In the genomic region with DNA sequence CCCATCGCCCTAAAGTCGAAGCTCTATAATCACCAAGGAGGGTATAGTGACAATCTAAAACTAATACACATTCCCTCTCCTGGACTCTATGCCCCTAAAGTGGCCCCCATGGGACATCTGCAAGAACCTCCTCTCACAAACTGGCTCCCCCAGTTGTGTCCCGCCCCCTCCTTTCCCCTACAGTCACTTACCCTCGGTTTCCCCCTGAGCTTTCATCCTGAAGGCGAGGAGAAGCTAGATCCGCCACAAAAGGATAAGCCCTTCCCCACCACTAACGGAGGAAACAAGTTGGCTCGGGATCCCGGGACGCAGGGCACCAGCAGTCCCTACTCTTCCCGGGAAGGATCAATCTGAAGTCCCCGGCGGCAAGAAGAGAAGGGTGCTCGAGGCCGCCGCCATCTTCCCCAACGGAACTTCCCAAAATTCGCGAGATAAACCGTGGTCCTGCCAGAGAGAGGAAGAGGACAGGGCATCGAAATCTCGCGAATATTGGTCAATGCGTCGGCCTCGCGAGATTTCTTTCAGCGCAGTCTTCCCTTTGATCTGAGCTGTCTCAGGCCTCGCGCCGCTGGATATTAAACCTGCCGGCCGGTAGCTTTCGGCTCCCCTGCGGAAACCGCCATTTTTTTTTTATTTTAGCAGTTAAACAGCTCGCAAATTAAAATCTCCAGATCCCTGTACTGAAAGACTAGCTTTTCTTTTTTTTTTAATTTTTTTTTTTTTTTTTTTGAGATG, we compare ENCODE assay signal across 8 cellular contexts. TPM values are rescaled to one million over a fixed set of nuclear protein-coding genes. Genes with fewer than 3 reads are reported as not detected.
DNase-seq lines count a peak whose midpoint lies in the region; ATAC-seq and TF ChIP-seq lines count a peak whose summit lies in the region.

Gene MED1, minus strand, starts transcription at position 417 of the 735 bp plus-strand sequence. Its CDS starts 201 bp downstream, at position 216.

- DNase-seq in DMS153 treated with DMSO at 0.1 percent for 48 hours (lab: John Stamatoyannopoulos, UW; ENCODE audit: unreplicated experiment) = peak; percentile 97
- DNase-seq in KG1 (lab: John Stamatoyannopoulos, UW) = peak; percentile 93
- DNase-seq in Panc1 (ENCODE audit: low read depth, low spot score) = peak; percentile 88
- DNase-seq in activated T-cell treated with anti-CD3 and anti-CD28 coated beads, Interleukin-2, amount 50 U/mL, for 4 hours = peak; percentile 88
- peak; percentile 74 for DNase-seq in stimulated activated CD8-positive, alpha-beta memory T cell treated with anti-CD3 and anti-CD28 coated beads, Interleukin-7, amount 100 ng/mL, for 24 hours (ENCODE audit: low read depth)

- POLR2A ChIA-PET in Panc1 (lab: Charles Lee) = interaction anchor here (0.6 to 1.6 kb wide), 5 partner anchors 10 to 478 kb away, joined by 3 to 29 read pairs (median 7); partner anchors contain the start of gene CDK12

- intact Hi-C loops in Panc1 (cut with micrococcal nuclease; ENCODE audit: unreplicated experiment) = no loop called here

- BruUV-seq in Panc1 (replicated peaks; lab: Mats Ljungman, UMichigan) = no TSS peak

- H3K4me3 ChIP-seq in Panc1 (ENCODE audit: low read depth in 2 of 2, low read length in 2 of 2) (peak within 1 kb of the TSS; percentile 96 to 97), esophagus (ENCODE audit: low read depth in 1 of 2, low read length in 2 of 2) (peak within 1 kb of the TSS; percentile 74 to 100), muscle layer of colon (ENCODE audit: low read depth in 1 of 2, low read length in 2 of 2) (peak within 1 kb of the TSS; percentile 74 to 93)

- H3K27me3 ChIP-seq in Panc1 (ENCODE audit: control insufficient read depth, insufficient read depth, low read length) (no peaks in the 10 kb centered on the region), esophagus (ENCODE audit: control insufficient read depth in 1 of 2, insufficient read depth in 2 of 2, low read length in 2 of 2) (no peaks in the 10 kb centered on the region), muscle layer of colon (ENCODE audit: control insufficient read depth in 1 of 2, insufficient read depth in 2 of 2, low read length in 2 of 2) (no peaks in the 10 kb centered on the region)

- TF ChIP-seq CTCF in Panc1 (IDR thresholded peaks at IDR 0.05) = no peak

- peak; percentile 89 for ATAC-seq in GM21723 (IDR thresholded peaks at IDR 0.05; ENCODE audit: unreplicated experiment)
- peak; percentile 100 for ATAC-seq in Panc1
- ATAC-seq in activated T-cell treated with anti-CD3 and anti-CD28 coated beads, Interleukin-2, amount 50 U/mL, for 4 hours = peak; percentile 98 to 99

- H3K36me3 Mint-ChIP-seq in activated T-cell treated with anti-CD3 and anti-CD28 coated beads, Interleukin-2, amount 50 U/mL, for 4 hours (ENCODE audit: insufficient read depth) = peaks cover 15% of the 10 kb centered on the region

- H3K36me3 ChIP-seq in Panc1 (ENCODE audit: control insufficient read depth, insufficient read depth, low read length) = peaks cover 8% of the 10 kb centered on the region
- no peaks in the 10 kb centered on the region for H3K36me3 ChIP-seq in esophagus (ENCODE audit: control insufficient read depth in 2 of 2, insufficient read depth in 2 of 2, low read length in 1 of 2)
- no peaks in the 10 kb centered on the region for H3K36me3 ChIP-seq in muscle layer of colon (ENCODE audit: insufficient read depth, low read length)

- H3K9ac ChIP-seq in muscle layer of colon (ENCODE audit: low read length) = peak within 1 kb of the TSS; percentile 80

- in situ Hi-C loops in Panc1 (cut with HindIII; ENCODE audit: low pct_unique_long_range_greater_than_20kb, low sequenced_read_pairs) = no loop called here

- peak within 1 kb of the TSS; percentile 97 for H3K27ac ChIP-seq in Panc1 (ENCODE audit: low read length)
- peak within 1 kb of the TSS; percentile 80 to 94 for H3K27ac ChIP-seq in esophagus (ENCODE audit: low read depth in 2 of 2, low read length in 1 of 2)
- H3K27ac ChIP-seq in muscle layer of colon (ENCODE audit: low read depth, low read length) = peak within 1 kb of the TSS; percentile 93

- WGBS in esophagus, 2 donors = 0 to 1% methylated on average over 37 of the region's 37 CpGs

- H3K9me3 ChIP-seq in Panc1 (ENCODE audit: control insufficient read depth, insufficient read depth, low read depth, low read length) = no peaks in the 10 kb centered on the region
- H3K9me3 ChIP-seq in esophagus (ENCODE audit: control insufficient read depth in 2 of 2, insufficient read depth in 1 of 2, low read depth in 1 of 2, low read length in 1 of 2) = no peaks in the 10 kb centered on the region
- no peaks in the 10 kb centered on the region for H3K9me3 ChIP-seq in muscle layer of colon (ENCODE audit: low read length)

- CTCF ChIA-PET in Panc1 (lab: Charles Lee) = interaction anchor here (0.6 to 0.9 kb wide), 4 partner anchors 10 to 244 kb away, joined by 3 to 4 read pairs (median 4); partner anchors contain the start of gene CDK12

- peaks cover 25% of the 10 kb centered on the region for H3K4me1 Mint-ChIP-seq in activated T-cell treated with anti-CD3 and anti-CD28 coated beads, Interleukin-2, amount 50 U/mL, for 4 hours (ENCODE audit: low read depth)

- H3K4me3 Mint-ChIP-seq in activated T-cell treated with anti-CD3 and anti-CD28 coated beads, Interleukin-2, amount 50 U/mL, for 4 hours = peak within 1 kb of the TSS; percentile 98

- H3K4me1 ChIP-seq in Panc1 (ENCODE audit: control insufficient read depth, insufficient read depth, low read length) (no peaks in the 10 kb centered on the region; the same call in 1 of the 2 replicates), esophagus (ENCODE audit: control insufficient read depth in 2 of 2, insufficient read depth in 2 of 2, low read length in 1 of 2) (no peaks in the 10 kb centered on the region), muscle layer of colon (ENCODE audit: insufficient read depth, low read length) (peaks cover 5% of the 10 kb centered on the region)

- no peaks in the 10 kb centered on the region for H3K27me3 Mint-ChIP-seq in activated T-cell treated with anti-CD3 and anti-CD28 coated beads, Interleukin-2, amount 50 U/mL, for 4 hours (ENCODE audit: low read depth)

- no peaks in the 10 kb centered on the region for H3K9me3 Mint-ChIP-seq in activated T-cell treated with anti-CD3 and anti-CD28 coated beads, Interleukin-2, amount 50 U/mL, for 4 hours

RNA-seq across cellular contexts. Expression of gene MED1, which starts in this region (rescaled TPM):
- 41.4 TPM for total RNA-seq in Panc1 (2021; ENCODE audit: unreplicated experiment)
- 16.1 TPM for polyA plus RNA-seq in Panc1 (2012; ENCODE audit: insufficient read length)
- 10 to 100 TPM; 78.5 to 82.0 (median 79.0) TPM for total RNA-seq in activated T-cell treated with anti-CD3 and anti-CD28 coated beads, Interleukin-2, amount 50 U/mL, for 4 hours
- polyA plus RNA-seq in esophagus = 1 to 10 TPM; 5.0 to 6.8 TPM

Comparison
In these comparisons a context has a peak if more than half of its experiments do, and no peak if none do; other contexts are left out.
1. Peak in every context shown above with its lines: DNase-seq, ATAC-seq, H3K4me3 ChIP-seq and H3K27ac ChIP-seq.